18 cellular contexts compared by ENCODE assay signal in genomic region chr17:897970-898619, GRCh38.
DNase-seq lines count a peak whose midpoint lies in the region; ATAC-seq and TF ChIP-seq lines count a peak whose summit lies in the region.
"Had no signal": no experiment of that assay in that cellular context is flagged by ENCODE, and none has a peak within 500 bp of the region (broad histone marks: within the 10 kb centered on the region; RNA-seq: fewer than 3 reads in every experiment).

No MANE protein-coding gene starts in this region.

- CTCF ChIA-PET in CD4-positive, alpha-beta T cell (lab: Charles Lee) = no interaction called here
- CTCF ChIA-PET in CD4-positive, alpha-beta memory T cell (lab: Charles Lee; ENCODE audit: partially characterized antibody) = no interaction called here

- H3K27me3 ChIP-seq in psoas muscle (ENCODE audit: insufficient read depth in 3 of 3, low read length in 2 of 3) = no peaks in the 10 kb centered on the region
- peaks cover 4% of the 10 kb centered on the region for H3K27me3 ChIP-seq in CD4-positive, alpha-beta T cell (ENCODE audit: control insufficient read depth, insufficient read depth, low read length)
- H3K27me3 ChIP-seq in CD4-positive, alpha-beta memory T cell (ENCODE audit: insufficient read depth, low read length) = no peaks in the 10 kb centered on the region

- ATAC-seq in left ventricle myocardium superior = no peak
- no peak for ATAC-seq in left cardiac atrium
- no peak for ATAC-seq in psoas muscle
- ATAC-seq in HG03097 (IDR thresholded peaks at IDR 0.05; ENCODE audit: low FRiP score, unreplicated experiment) = no peak
- ATAC-seq in CD4-positive, alpha-beta T cell (ENCODE audit: poor library complexity) = no peak

- peaks cover 23% of the 10 kb centered on the region for H3K4me1 Mint-ChIP-seq in endothelial cell (ENCODE audit: unreplicated experiment)
- H3K4me1 Mint-ChIP-seq in CD4-positive, alpha-beta T cell (ENCODE audit: low read depth) = no peaks in the 10 kb centered on the region
- H3K4me1 Mint-ChIP-seq in CD4-positive, alpha-beta memory T cell = peaks cover 0 to 3% (median 1%) of the 10 kb centered on the region in 4 donors

- no peak overlapping the region for H3K4me3 ChIP-seq in psoas muscle
- H3K4me3 ChIP-seq in CD4-positive, alpha-beta memory T cell (ENCODE audit: low read length in 2 of 2) = no peak overlapping the region
- H3K4me3 ChIP-seq: HAP-1 had no signal

- H3K36me3 ChIP-seq in psoas muscle (ENCODE audit: insufficient read depth in 1 of 2, low read depth in 1 of 2) = no peaks in the 10 kb centered on the region
- no peaks in the 10 kb centered on the region for H3K36me3 ChIP-seq in CD4-positive, alpha-beta memory T cell (ENCODE audit: insufficient read depth, low read length)
- H3K36me3 ChIP-seq: HAP-1 had no signal

- no peaks in the 10 kb centered on the region for H3K9me3 Mint-ChIP-seq in endothelial cell (ENCODE audit: unreplicated experiment)
- H3K9me3 Mint-ChIP-seq in CD4-positive, alpha-beta T cell = no peaks in the 10 kb centered on the region
- H3K9me3 Mint-ChIP-seq in CD4-positive, alpha-beta memory T cell = no peaks in the 10 kb centered on the region

- H3K27ac ChIP-seq in psoas muscle = peak overlapping the region; percentile 81
- no peak overlapping the region for H3K27ac ChIP-seq in CD4-positive, alpha-beta T cell (ENCODE audit: low read depth, low read length)
- no peak overlapping the region for H3K27ac ChIP-seq in CD4-positive, alpha-beta memory T cell (ENCODE audit: low read depth, low read length)
- H3K27ac ChIP-seq: C4-2B, HL-60 had no signal

- WGBS in psoas muscle, 3 donors = 87 to 93% (median 92%) methylated on average over 10 of the region's 10 CpGs

- peaks cover 2% of the 10 kb centered on the region for H3K27me3 Mint-ChIP-seq in endothelial cell (ENCODE audit: unreplicated experiment)
- peaks cover 44% of the 10 kb centered on the region for H3K27me3 Mint-ChIP-seq in CD4-positive, alpha-beta T cell
- H3K27me3 Mint-ChIP-seq in CD4-positive, alpha-beta memory T cell = peaks cover 23 to 26% of the 10 kb centered on the region in 2 donors

- DNase-seq in left ventricle myocardium superior = peak; percentile 2
- DNase-seq in left cardiac atrium = no peak
- no peak for DNase-seq in endothelial cell (ENCODE audit: low spot score)
- no peak for DNase-seq in psoas muscle
- DNase-seq in CD4-positive, alpha-beta T cell = no peak
- DNase-seq in CD4-positive, alpha-beta memory T cell = no peak
- DNase-seq in SIG-M5 (lab: John Stamatoyannopoulos, UW) = no peak
- DNase-seq: Caco-2; KBM-7; NCI-H146; NCI-H2081 treated with DMSO at 0.1 percent for 48 hours; NCI-H226; NCI-H526; NK-92 treated with Interleukin-12 subunit alpha and Interleukin-12 subunit beta, amount 100 ng/mL, for 24 hours had no signal

- H3K27ac Mint-ChIP-seq in endothelial cell (ENCODE audit: unreplicated experiment) = no peak overlapping the region
- no peak overlapping the region for H3K27ac Mint-ChIP-seq in CD4-positive, alpha-beta T cell
- peak overlapping the region in 1 of 7 donors; percentile 42 for H3K27ac Mint-ChIP-seq in CD4-positive, alpha-beta memory T cell

- H3K9me3 ChIP-seq in psoas muscle = no peaks in the 10 kb centered on the region
- H3K9me3 ChIP-seq in CD4-positive, alpha-beta T cell (ENCODE audit: control insufficient read depth, low read length) = no peaks in the 10 kb centered on the region
- H3K9me3 ChIP-seq in CD4-positive, alpha-beta memory T cell (ENCODE audit: control insufficient read depth in 1 of 2, low read length in 2 of 2) = no peaks in the 10 kb centered on the region
- H3K9me3 ChIP-seq: Caco-2, HAP-1 had no signal

- H3K4me3 Mint-ChIP-seq in endothelial cell (ENCODE audit: unreplicated experiment) = peak overlapping the region; percentile 23
- H3K4me3 Mint-ChIP-seq in CD4-positive, alpha-beta T cell = no peak overlapping the region
- no peak overlapping the region for H3K4me3 Mint-ChIP-seq in CD4-positive, alpha-beta memory T cell

- POLR2A ChIA-PET in CD4-positive, alpha-beta T cell (lab: Charles Lee) = no interaction called here
- POLR2A ChIA-PET in CD4-positive, alpha-beta memory T cell (lab: Charles Lee; ENCODE audit: partially characterized antibody) = no interaction called here

- intact Hi-C loops in left ventricle myocardium superior (cut with micrococcal nuclease) = no loop called here
- intact Hi-C loops in left cardiac atrium (cut with DNase I) = no loop called here
- intact Hi-C loops in psoas muscle (cut with DNase I) = no loop called here
- intact Hi-C loops in CD4-positive, alpha-beta T cell (cut with DNase I, micrococcal nuclease) = no loop called here
- intact Hi-C loops in CD4-positive, alpha-beta memory T cell (cut with micrococcal nuclease) = no loop called here

- no peaks in the 10 kb centered on the region for H3K36me3 Mint-ChIP-seq in endothelial cell (ENCODE audit: low read depth, unreplicated experiment)
- no peaks in the 10 kb centered on the region for H3K36me3 Mint-ChIP-seq in CD4-positive, alpha-beta T cell (ENCODE audit: low read depth)
- H3K36me3 Mint-ChIP-seq in CD4-positive, alpha-beta memory T cell = no peaks in the 10 kb centered on the region

- TF ChIP-seq CTCF in endothelial cell (IDR thresholded peaks at IDR 0.05; ENCODE audit: unreplicated experiment) (no peak), psoas muscle (IDR thresholded peaks at IDR 0.05) (no peak)
- no peak for TF ChIP-seq CTCF in CD4-positive, alpha-beta T cell (IDR thresholded peaks at IDR 0.05)

- peaks cover 38% of the 10 kb centered on the region for H3K4me1 ChIP-seq in psoas muscle
- no peaks in the 10 kb centered on the region for H3K4me1 ChIP-seq in CD4-positive, alpha-beta memory T cell (ENCODE audit: insufficient read depth, low read length)
- H3K4me1 ChIP-seq: Caco-2, HAP-1 had no signal
